11 cellular contexts compared by ENCODE assay signal in genomic region chrX:3549442-3549875, GRCh38.
DNase-seq lines count a peak whose midpoint lies in the region; ATAC-seq and TF ChIP-seq lines count a peak whose summit lies in the region.
"Had no signal": no experiment of that assay in that cellular context is flagged by ENCODE, and none has a peak within 500 bp of the region (broad histone marks: within the 10 kb centered on the region; RNA-seq: fewer than 3 reads in every experiment).

No MANE protein-coding gene starts in this region.

- no peak overlapping the region for H3K14ac ChIP-seq in neuronal stem cell (ENCODE audit: low read length)

- no peaks in the 10 kb centered on the region for H3K36me3 Mint-ChIP-seq in chondrocyte (ENCODE audit: low read depth)
- H3K36me3 Mint-ChIP-seq in activated CD4-positive, alpha-beta T cell treated with anti-CD3 and anti-CD28 coated beads, Interleukin-2, amount 10 ng/mL, durations not matched to agents 7 days and 5 days (ENCODE audit: low read depth): no peaks in the 10 kb centered on the region

- H3K23ac ChIP-seq in neuronal stem cell (ENCODE audit: low read depth, low read length, poor library complexity): no peak overlapping the region

- no peak overlapping the region for H2BK12ac ChIP-seq in neuronal stem cell (ENCODE audit: low read length)

- H3K18ac ChIP-seq in neuronal stem cell (ENCODE audit: low read length): no peak overlapping the region

- H3K4me3 ChIP-seq in neuronal stem cell (ENCODE audit: low read length in 2 of 2): no peak overlapping the region

- no peaks in the 10 kb centered on the region for H3K79me1 ChIP-seq in neuronal stem cell (ENCODE audit: low read depth, low read length)

- no peak for ATAC-seq in GM18861 (IDR thresholded peaks at IDR 0.05; ENCODE audit: unreplicated experiment)
- ATAC-seq: activated CD4-positive, alpha-beta T cell treated with anti-CD3 and anti-CD28 coated beads for 36 hours had no signal

- no peaks in the 10 kb centered on the region for H3K9me3 ChIP-seq in neuronal stem cell (replicated peaks in 1 of 2; ENCODE audit: control insufficient read depth in 2 of 2, insufficient read depth in 1 of 2, low read depth in 1 of 2, low read length in 2 of 2)

- no peaks in the 10 kb centered on the region for H3K36me3 ChIP-seq in neuronal stem cell (replicated peaks in 1 of 2; ENCODE audit: control insufficient read depth in 2 of 2, insufficient read depth in 2 of 2, low read length in 2 of 2)

- WGBS in neuronal stem cell (ENCODE audit: extremely low coverage in 2 of 2, insufficient read length in 2 of 2, insufficient replicate concordance in 1 of 2), 2 donors: no CpG with 5 or more reads among the region's 12 CpGs

- H3K4me1 ChIP-seq in neuronal stem cell (ENCODE audit: control insufficient read depth in 2 of 2, insufficient read depth in 1 of 2, low read depth in 1 of 2, low read length in 2 of 2): no peaks in the 10 kb centered on the region

- no peaks in the 10 kb centered on the region for H3K9me3 Mint-ChIP-seq in chondrocyte (ENCODE audit: low read depth)
- H3K9me3 Mint-ChIP-seq in activated CD4-positive, alpha-beta T cell treated with anti-CD3 and anti-CD28 coated beads, Interleukin-2, amount 10 ng/mL, durations not matched to agents 7 days and 5 days: no peaks in the 10 kb centered on the region
- H3K9me3 Mint-ChIP-seq: central memory CD8-positive, alpha-beta T cell had no signal

- H4K91ac ChIP-seq in neuronal stem cell (ENCODE audit: low read depth, low read length, poor library complexity): no peak overlapping the region

- no peak overlapping the region for H3K4me2 ChIP-seq in neuronal stem cell (ENCODE audit: insufficient read depth, low read length, poor library complexity, severe bottlenecking)

- no peak overlapping the region for H4K8ac ChIP-seq in neuronal stem cell (ENCODE audit: low read depth, low read length)

- no peak overlapping the region for H2BK15ac ChIP-seq in neuronal stem cell (ENCODE audit: low read length)

- peak; percentile 69 for DNase-seq in DMS 273 (lab: John Stamatoyannopoulos, UW; ENCODE audit: unreplicated experiment)
- DNase-seq in NCI-H1694 (lab: John Stamatoyannopoulos, UW): peak; percentile 4
- DNase-seq in chondrocyte (ENCODE audit: low spot score): no peak
- DNase-seq in neuronal stem cell (ENCODE audit: low spot score): no peak
- DNase-seq in retina: no peak
- no peak for DNase-seq in NCI-H1105 treated with DMSO at 0.1 percent for 48 hours (lab: John Stamatoyannopoulos, UW)
- DNase-seq in activated CD4-positive, alpha-beta T cell treated with anti-CD3 and anti-CD28 coated beads, Interleukin-2, amount 10 ng/mL, durations not matched to agents 7 days and 5 days: no peak
- DNase-seq: activated CD4-positive, alpha-beta T cell treated with anti-CD3 and anti-CD28 coated beads for 36 hours; NCI-H1417 treated with DMSO at 0.1 percent for 48 hours had no signal

- H3K4me3 Mint-ChIP-seq in chondrocyte (ENCODE audit: unreplicated experiment): peak overlapping the region; percentile 70
- no peak overlapping the region for H3K4me3 Mint-ChIP-seq in activated CD4-positive, alpha-beta T cell treated with anti-CD3 and anti-CD28 coated beads, Interleukin-2, amount 10 ng/mL, durations not matched to agents 7 days and 5 days
- H3K4me3 Mint-ChIP-seq: activated CD4-positive, alpha-beta T cell treated with anti-CD3 and anti-CD28 coated beads for 36 hours; central memory CD8-positive, alpha-beta T cell had no signal

- H2AFZ ChIP-seq in neuronal stem cell (ENCODE audit: low read length): peak overlapping the region; percentile 6

- H3K27ac ChIP-seq in neuronal stem cell (replicated peaks; ENCODE audit: low read length): no peak overlapping the region

- H2BK120ac ChIP-seq in neuronal stem cell (ENCODE audit: low read depth, low read length): no peak overlapping the region

- no peaks in the 10 kb centered on the region for H3K27me3 ChIP-seq in neuronal stem cell (ENCODE audit: control insufficient read depth in 3 of 3, insufficient read depth in 3 of 3, low read depth in 1 of 3, low read length in 3 of 3)

- H2AK5ac ChIP-seq in neuronal stem cell (ENCODE audit: low read depth, low read length): no peak overlapping the region

- H3K4me1 Mint-ChIP-seq in chondrocyte (ENCODE audit: low read depth): peaks cover 17% of the 10 kb centered on the region
- no peaks in the 10 kb centered on the region for H3K4me1 Mint-ChIP-seq in activated CD4-positive, alpha-beta T cell treated with anti-CD3 and anti-CD28 coated beads, Interleukin-2, amount 10 ng/mL, durations not matched to agents 7 days and 5 days
- H3K4me1 Mint-ChIP-seq: activated CD4-positive, alpha-beta T cell treated with anti-CD3 and anti-CD28 coated beads for 36 hours; central memory CD8-positive, alpha-beta T cell had no signal

- H3K27ac Mint-ChIP-seq in chondrocyte (ENCODE audit: unreplicated experiment): peak overlapping the region; percentile 69
- H3K27ac Mint-ChIP-seq in activated CD4-positive, alpha-beta T cell treated with anti-CD3 and anti-CD28 coated beads, Interleukin-2, amount 10 ng/mL, durations not matched to agents 7 days and 5 days: no peak overlapping the region
- H3K27ac Mint-ChIP-seq: activated CD4-positive, alpha-beta T cell treated with anti-CD3 and anti-CD28 coated beads for 36 hours had no signal

- no peak overlapping the region for H3K4ac ChIP-seq in neuronal stem cell (ENCODE audit: low read length)

- TF ChIP-seq CTCF in chondrocyte (IDR thresholded peaks at IDR 0.05): no peak

- POLR2A ChIA-PET in activated CD4-positive, alpha-beta T cell treated with anti-CD3 and anti-CD28 coated beads, Interleukin-2, amount 10 ng/mL, durations not matched to agents 7 days and 5 days (lab: Charles Lee): no interaction called here

- H3K9ac ChIP-seq in neuronal stem cell (ENCODE audit: low read depth, low read length, poor library complexity): no peak overlapping the region

- CTCF ChIA-PET in activated CD4-positive, alpha-beta T cell treated with anti-CD3 and anti-CD28 coated beads, Interleukin-2, amount 10 ng/mL, durations not matched to agents 7 days and 5 days (lab: Charles Lee): no interaction called here

- H2BK5ac ChIP-seq in neuronal stem cell (ENCODE audit: low read length): no peak overlapping the region

- no peaks in the 10 kb centered on the region for H3K27me3 Mint-ChIP-seq in chondrocyte (ENCODE audit: low read depth)
- H3K27me3 Mint-ChIP-seq in activated CD4-positive, alpha-beta T cell treated with anti-CD3 and anti-CD28 coated beads, Interleukin-2, amount 10 ng/mL, durations not matched to agents 7 days and 5 days: peaks cover 2% of the 10 kb centered on the region
- H3K27me3 Mint-ChIP-seq: central memory CD8-positive, alpha-beta T cell had no signal

Comparison
In these comparisons a context has a peak if more than half of its experiments do, and no peak if none do; other contexts are left out.
1. DNase-seq: peak in DMS 273 (single experiment) and NCI-H1694 (single experiment); none in chondrocyte (single experiment), neuronal stem cell (single experiment), retina (single experiment), NCI-H1105 treated with DMSO at 0.1 percent for 48 hours (single experiment) and activated CD4-positive, alpha-beta T cell treated with anti-CD3 and anti-CD28 coated beads, Interleukin-2, amount 10 ng/mL, durations not matched to agents 7 days and 5 days (single experiment).